In the genomic region with DNA sequence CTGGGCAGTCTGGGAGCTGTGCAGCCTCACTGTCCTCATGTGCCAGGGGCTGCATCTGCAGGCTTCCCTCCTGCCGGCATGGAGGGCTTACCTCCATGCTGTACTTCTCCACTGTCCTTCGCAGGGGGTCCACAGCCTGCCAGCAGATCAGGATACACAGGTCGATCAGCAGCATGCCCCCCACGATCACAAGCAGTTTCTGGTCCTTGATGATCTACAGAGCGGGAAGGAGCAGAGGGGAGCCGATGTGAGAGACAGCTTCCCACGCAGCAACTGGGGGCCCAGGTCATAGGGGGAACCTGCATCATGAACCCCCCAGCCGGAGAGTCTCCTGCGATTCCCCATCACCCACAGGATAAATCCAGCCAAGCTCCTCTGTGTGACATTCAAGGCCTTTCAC, we compare ENCODE assay signal across 28 cellular contexts.
"Had no signal": no experiment of that assay in that cellular context is flagged by ENCODE, and none has a peak within 500 bp of the region (broad histone marks: within the 10 kb centered on the region; RNA-seq: fewer than 3 reads in every experiment).

No MANE protein-coding gene starts in this region.

- H3K27ac Mint-ChIP-seq: activated CD4-positive, alpha-beta memory T cell treated with anti-CD3 and anti-CD28 coated beads for 36 hours; activated CD4-positive, alpha-beta T cell treated with anti-CD3 and anti-CD28 coated beads for 36 hours; activated CD4-positive, alpha-beta T cell treated with anti-CD3 and anti-CD28 coated beads, Interleukin-2, amount 10 ng/mL, durations not matched to agents 24 days and 14 days; activated CD8-positive, alpha-beta memory T cell treated with anti-CD3 and anti-CD28 coated beads, Interleukin-2, amount 10 ng/mL, durations not matched to agents 7 days and 5 days; activated CD8-positive, alpha-beta T cell treated with anti-CD3 and anti-CD28 coated beads, Interleukin-2, amount 10 ng/mL, durations not matched to agents 7 days and 5 days; activated naive CD4-positive, alpha-beta T cell treated with anti-CD3 and anti-CD28 coated beads for 36 hours; activated naive CD4-positive, alpha-beta T cell treated with anti-CD3 and anti-CD28 coated beads, Interleukin-2, amount 50 U/mL, for 24 hours; activated naive CD8-positive, alpha-beta T cell treated with anti-CD3 and anti-CD28 coated beads for 36 hours; activated naive CD8-positive, alpha-beta T cell treated with anti-CD3 and anti-CD28 coated beads, Interleukin-2, amount 50 U/mL, for 24 hours; activated T-helper 1 cell treated with anti-CD3 and anti-CD28 coated beads, Interleukin-12 subunit alpha, Interleukin-12 subunit beta, Interleukin-2, Interleukin-4 antibody, amounts not matched to agents 30 ng/mL and 10 ng/mL and 1 ng/mL, durations not matched to agents 14 hours and 24 hours and 36 hours; activated T-helper 2 cell treated with anti-CD3 and anti-CD28 coated beads, Interferon-gamma antibody, Interleukin-2, Interleukin-4, amounts not matched to agents 10 μg/mL and 5 μg/mL and 100 μg/mL, durations not matched to agents 14 hours and 24 hours and 36 hours had no signal

- H3K27me3 Mint-ChIP-seq: activated CD4-positive, alpha-beta T cell treated with anti-CD3 and anti-CD28 coated beads, Interleukin-2, amount 10 ng/mL, durations not matched to agents 24 days and 14 days had no signal

- DNase-seq: activated CD4-positive, alpha-beta memory T cell treated with anti-CD3 and anti-CD28 coated beads for 36 hours; activated CD4-positive, alpha-beta T cell treated with anti-CD3 and anti-CD28 coated beads for 36 hours; activated CD4-positive, alpha-beta T cell treated with anti-CD3 and anti-CD28 coated beads, Interleukin-2, amount 10 ng/mL, durations not matched to agents 24 days and 14 days; activated CD4-positive, CD25-positive, alpha-beta regulatory T cell; activated CD4-positive, CD25-positive, alpha-beta regulatory T cell treated with anti-CD3 and anti-CD28 coated beads, Interleukin-2, amount 50 U/mL, for 72 hours; activated CD8-positive, alpha-beta memory T cell treated with anti-CD3 and anti-CD28 coated beads, Interleukin-2, amount 10 ng/mL, durations not matched to agents 7 days and 5 days; activated CD8-positive, alpha-beta memory T cell treated with anti-CD3 and anti-CD28 coated beads, Interleukin-2, amount 50 U/mL, for 4 hours; activated CD8-positive, alpha-beta T cell treated with anti-CD3 and anti-CD28 coated beads, Interleukin-2, amount 10 ng/mL, durations not matched to agents 7 days and 5 days; activated effector memory CD4-positive, alpha-beta T cell treated with anti-CD3 and anti-CD28 coated beads, Interleukin-2, amount 50 U/mL, for 16 hours; activated naive CD4-positive, alpha-beta T cell treated with anti-CD3 and anti-CD28 coated beads for 36 hours; activated naive CD8-positive, alpha-beta T cell treated with anti-CD3 and anti-CD28 coated beads for 36 hours; activated naive CD8-positive, alpha-beta T cell treated with anti-CD3 and anti-CD28 coated beads, Interleukin-2, amount 50 U/mL, for 24 hours; activated T-cell treated with anti-CD3 and anti-CD28 coated beads, Interleukin-2, amount 50 U/mL, for 1 hour; activated T-cell treated with anti-CD3 and anti-CD28 coated beads, Interleukin-2, amount 50 U/mL, for 48 hours; adrenal gland; amygdala; aorta; body of pancreas; caudate nucleus; cortex of kidney; dermis blood vessel endothelial cell; effector CD4-positive, alpha-beta T cell; foreskin fibroblast; T-helper 1 cell; T-helper 2 cell had no signal

- H3K4me1 Mint-ChIP-seq: activated CD4-positive, alpha-beta T cell treated with anti-CD3 and anti-CD28 coated beads for 36 hours; activated CD4-positive, alpha-beta T cell treated with anti-CD3 and anti-CD28 coated beads, Interleukin-2, amount 10 ng/mL, durations not matched to agents 24 days and 14 days; activated CD8-positive, alpha-beta memory T cell treated with anti-CD3 and anti-CD28 coated beads, Interleukin-2, amount 10 ng/mL, durations not matched to agents 7 days and 5 days; activated naive CD4-positive, alpha-beta T cell treated with anti-CD3 and anti-CD28 coated beads, Interleukin-2, amount 50 U/mL, for 24 hours; activated naive CD8-positive, alpha-beta T cell treated with anti-CD3 and anti-CD28 coated beads for 36 hours; activated naive CD8-positive, alpha-beta T cell treated with anti-CD3 and anti-CD28 coated beads, Interleukin-2, amount 50 U/mL, for 24 hours had no signal

- H3K4me3 Mint-ChIP-seq: activated CD4-positive, alpha-beta memory T cell treated with anti-CD3 and anti-CD28 coated beads for 36 hours; activated CD4-positive, alpha-beta T cell treated with anti-CD3 and anti-CD28 coated beads for 36 hours; activated CD4-positive, alpha-beta T cell treated with anti-CD3 and anti-CD28 coated beads, Interleukin-2, amount 10 ng/mL, durations not matched to agents 24 days and 14 days; activated CD8-positive, alpha-beta memory T cell treated with anti-CD3 and anti-CD28 coated beads, Interleukin-2, amount 10 ng/mL, durations not matched to agents 7 days and 5 days; activated CD8-positive, alpha-beta T cell treated with anti-CD3 and anti-CD28 coated beads, Interleukin-2, amount 10 ng/mL, durations not matched to agents 7 days and 5 days; activated naive CD4-positive, alpha-beta T cell treated with anti-CD3 and anti-CD28 coated beads for 36 hours; activated naive CD4-positive, alpha-beta T cell treated with anti-CD3 and anti-CD28 coated beads, Interleukin-2, amount 50 U/mL, for 24 hours; activated naive CD8-positive, alpha-beta T cell treated with anti-CD3 and anti-CD28 coated beads for 36 hours; activated naive CD8-positive, alpha-beta T cell treated with anti-CD3 and anti-CD28 coated beads, Interleukin-2, amount 50 U/mL, for 24 hours; activated T-helper 1 cell treated with anti-CD3 and anti-CD28 coated beads, Interleukin-12 subunit alpha, Interleukin-12 subunit beta, Interleukin-2, Interleukin-4 antibody, amounts not matched to agents 30 ng/mL and 10 ng/mL and 1 ng/mL, durations not matched to agents 14 hours and 24 hours and 36 hours had no signal

- ATAC-seq: activated CD4-positive, alpha-beta T cell treated with anti-CD3 and anti-CD28 coated beads for 36 hours; activated CD8-positive, alpha-beta memory T cell treated with anti-CD3 and anti-CD28 coated beads, Interleukin-2, amount 10 ng/mL, durations not matched to agents 7 days and 5 days; activated CD8-positive, alpha-beta T cell treated with anti-CD3 and anti-CD28 coated beads, Interleukin-2, amount 10 ng/mL, durations not matched to agents 7 days and 5 days; activated naive CD8-positive, alpha-beta T cell treated with anti-CD3 and anti-CD28 coated beads, Interleukin-2, amount 50 U/mL, for 24 hours; body of pancreas had no signal
